In genomic region chr16:176514-177379, GRCh38 we compare ENCODE assay signal across 10 cellular contexts. TPM values are rescaled to one million over a fixed set of nuclear protein-coding genes. Genes with fewer than 3 reads are reported as not detected.
DNase-seq lines count a peak whose midpoint lies in the region; ATAC-seq, FAIRE-seq and TF ChIP-seq lines count a peak whose summit lies in the region.
"Not testable (repeated sequence)": the region's sequence is repeated elsewhere in the genome, so short reads cannot be mapped to it uniquely, and the experiment has no call there.
"Had no signal": no experiment of that assay in that cellular context is flagged by ENCODE, and none has a peak within 500 bp of the region (broad histone marks: within the 10 kb centered on the region; RNA-seq: fewer than 3 reads in every experiment).

Gene HBA1 (plus strand): TSS chr16:176680. CDS start chr16:176717, 37 bp downstream.

- not testable (repeated sequence) for H2BK120ac ChIP-seq in H1 (replicated peaks; ENCODE audit: low read depth, low read length)

- not testable (repeated sequence) for H4K5ac ChIP-seq in H1 (ENCODE audit: insufficient read length, low read depth, low read length)

- not testable (repeated sequence) for H4K91ac ChIP-seq in H1 (replicated peaks; ENCODE audit: insufficient read length, low read length)

- DNase-seq in CD4-positive, alpha-beta memory T cell; activated B cell treated with CpG ODN at 0.5 μM for 24 hours; H1 (ENCODE audit: low read depth in 1 of 2, low spot score in 2 of 2); right atrium auricular region (ENCODE audit: low spot score); mesenteric fat pad (ENCODE audit: low spot score); osteocyte (ENCODE audit: extremely low spot score, unreplicated experiment); tibial nerve (ENCODE audit: low spot score in 2 of 2): not testable (repeated sequence)
- DNase-seq in activated naive CD8-positive, alpha-beta T cell treated with anti-CD3 and anti-CD28 coated beads for 36 hours = peak; percentile 25

- H2AK5ac ChIP-seq in H1 (ENCODE audit: low read depth, low read length) = not testable (repeated sequence)

- not testable (repeated sequence) for H3K14ac ChIP-seq in H1 (ENCODE audit: insufficient read length)

- H3K27ac Mint-ChIP-seq in CD4-positive, alpha-beta memory T cell = peak within 1 kb of the TSS in 1 of 7 donors; percentile 57
- not testable (repeated sequence) for H3K27ac Mint-ChIP-seq in activated B cell treated with CpG ODN at 0.5 μM for 24 hours; activated naive CD8-positive, alpha-beta T cell treated with anti-CD3 and anti-CD28 coated beads for 36 hours; osteocyte (ENCODE audit: unreplicated experiment)

- POLR2A ChIA-PET in CD4-positive, alpha-beta memory T cell (lab: Charles Lee; ENCODE audit: partially characterized antibody); activated B cell treated with CpG ODN at 0.5 μM for 24 hours (lab: Charles Lee): not testable (repeated sequence)
- POLR2A ChIA-PET in H1 (lab: Charles Lee; ENCODE audit: partially characterized antibody) = interaction anchor here (2.3 kb wide), 1 partner anchor 10 kb away, joined by 16 read pairs; the partner anchor contains the start of gene HBM

- not testable (repeated sequence) for H3K9me3 Mint-ChIP-seq in CD4-positive, alpha-beta memory T cell; activated B cell treated with CpG ODN at 0.5 μM for 24 hours; activated naive CD8-positive, alpha-beta T cell treated with anti-CD3 and anti-CD28 coated beads for 36 hours; osteocyte (ENCODE audit: unreplicated experiment)

- TF ChIP-seq CTCF in activated B cell treated with CpG ODN at 0.5 μM for 24 hours (IDR thresholded peaks at IDR 0.05); H1 (IDR thresholded peaks at IDR 0.05; ENCODE audit: control extremely low read depth in 1 of 3, insufficient read depth in 1 of 3, low read depth in 1 of 3, low read length in 3 of 3); right atrium auricular region (IDR thresholded peaks at IDR 0.05); osteocyte (IDR thresholded peaks at IDR 0.05); tibial nerve (IDR thresholded peaks at IDR 0.05): not testable (repeated sequence)

- H3K4me3 ChIP-seq in CD4-positive, alpha-beta memory T cell (ENCODE audit: low read length in 2 of 2); right atrium auricular region; tibial nerve: not testable (repeated sequence)
- peak within 1 kb of the TSS in 1 of 4 experiments; percentile 40; a peak in 1 of 8 replicates for H3K4me3 ChIP-seq in H1 (ENCODE audit: extremely low read depth in 1 of 4, insufficient read depth in 2 of 4, low read depth in 3 of 4, low read length in 4 of 4)

- not testable (repeated sequence) for H2BK15ac ChIP-seq in H1 (ENCODE audit: low read length)

- TF ChIP-seq POLR2A in H1 (IDR thresholded peaks at IDR 0.05; ENCODE audit: control extremely low read depth in 1 of 2, low read depth in 2 of 2, low read length in 2 of 2); tibial nerve (IDR thresholded peaks at IDR 0.05): not testable (repeated sequence)

- H3K4me3 Mint-ChIP-seq in CD4-positive, alpha-beta memory T cell = peak within 1 kb of the TSS in 6 of 8 donors; percentile 17 to 70 (median 42)
- H3K4me3 Mint-ChIP-seq in activated B cell treated with CpG ODN at 0.5 μM for 24 hours (peak within 1 kb of the TSS; percentile 12), osteocyte (ENCODE audit: unreplicated experiment) (peak within 1 kb of the TSS; percentile 45)
- not testable (repeated sequence) for H3K4me3 Mint-ChIP-seq in activated naive CD8-positive, alpha-beta T cell treated with anti-CD3 and anti-CD28 coated beads for 36 hours

- H3K27ac ChIP-seq in CD4-positive, alpha-beta memory T cell (ENCODE audit: low read depth, low read length); H1 (ENCODE audit: low read depth, low read length); right atrium auricular region; tibial nerve: not testable (repeated sequence)

- H3K9me3 ChIP-seq in CD4-positive, alpha-beta memory T cell (ENCODE audit: control insufficient read depth in 1 of 2, low read length in 2 of 2); H1 (ENCODE audit: insufficient read depth in 2 of 2, low read depth in 1 of 2, low read length in 1 of 2); right atrium auricular region; tibial nerve: not testable (repeated sequence)

- not testable (repeated sequence) for H4K8ac ChIP-seq in H1 (ENCODE audit: extremely low read depth, insufficient read depth, low read length)

- not testable (repeated sequence) for H3K36me3 ChIP-seq in CD4-positive, alpha-beta memory T cell (ENCODE audit: insufficient read depth, low read length); H1 (ENCODE audit: control insufficient read depth in 2 of 4, insufficient read depth in 4 of 4, low read length in 3 of 4); right atrium auricular region; tibial nerve

- peaks cover 29 to 36% of the 10 kb centered on the region in 2 donors for H3K27me3 Mint-ChIP-seq in CD4-positive, alpha-beta memory T cell
- peaks cover 30% of the 10 kb centered on the region for H3K27me3 Mint-ChIP-seq in activated B cell treated with CpG ODN at 0.5 μM for 24 hours
- peaks cover 57% of the 10 kb centered on the region for H3K27me3 Mint-ChIP-seq in activated naive CD8-positive, alpha-beta T cell treated with anti-CD3 and anti-CD28 coated beads for 36 hours
- peaks cover 43% of the 10 kb centered on the region for H3K27me3 Mint-ChIP-seq in osteocyte (ENCODE audit: unreplicated experiment)

- H3K4me1 Mint-ChIP-seq in CD4-positive, alpha-beta memory T cell = peaks cover 6 to 32% (median 19%) of the 10 kb centered on the region in 4 donors
- H3K4me1 Mint-ChIP-seq in activated B cell treated with CpG ODN at 0.5 μM for 24 hours = peaks cover 14% of the 10 kb centered on the region
- peaks cover 12% of the 10 kb centered on the region for H3K4me1 Mint-ChIP-seq in activated naive CD8-positive, alpha-beta T cell treated with anti-CD3 and anti-CD28 coated beads for 36 hours
- H3K4me1 Mint-ChIP-seq in osteocyte (ENCODE audit: unreplicated experiment) = peaks cover 12% of the 10 kb centered on the region

- not testable (repeated sequence) for H3K56ac ChIP-seq in H1 (replicated peaks; ENCODE audit: insufficient read length, low read depth, low read length)

- not testable (repeated sequence) for H3K9ac ChIP-seq in H1 (replicated peaks in 1 of 4; ENCODE audit: extremely low read depth in 1 of 4, low read depth in 3 of 4, low read length in 3 of 4)

- not testable (repeated sequence) for H3K23ac ChIP-seq in H1 (ENCODE audit: insufficient read length)

- not testable (repeated sequence) for FAIRE-seq in H1 (lab: Jason Lieb, UNC)

- WGBS in H1 (ENCODE audit: extremely low coverage in 1 of 2, insufficient coverage in 1 of 2, insufficient read length in 1 of 2, insufficient replicate concordance in 2 of 2, low coverage in 1 of 2, low lambda C conversion rate in 2 of 2, missing lambda C conversion rate in 1 of 2), 2 experiments = 5% methylated on average over 21 of the region's 84 CpGs; no CpG with 5 or more reads in 1 of the 2 experiments
- 0 to 3% methylated on average over 1 to 6 of the region's 84 CpGs for WGBS in tibial nerve, 2 donors

- H3K79me2 ChIP-seq in H1 (ENCODE audit: control insufficient read depth in 1 of 2, insufficient read depth in 2 of 2, low read length in 2 of 2) = not testable (repeated sequence)

- ATAC-seq in activated B cell treated with CpG ODN at 0.5 μM for 24 hours (ENCODE audit: low read depth) = peak; percentile 47

- peak within 1 kb of the TSS; percentile 76; the same call in 1 of the 2 replicates for H2BK12ac ChIP-seq in H1 (ENCODE audit: low read depth, low read length)

- not testable (repeated sequence) for H3K23me2 ChIP-seq in H1 (ENCODE audit: low read depth, low read length)

- H3K4me2 ChIP-seq in H1 (ENCODE audit: insufficient read depth in 1 of 2, low read depth in 2 of 2, low read length in 2 of 2) = peak within 1 kb of the TSS in 1 of 2 experiments; percentile 53; a peak in 1 of 4 replicates

- H3K36me3 Mint-ChIP-seq in CD4-positive, alpha-beta memory T cell; activated B cell treated with CpG ODN at 0.5 μM for 24 hours (ENCODE audit: low read depth); activated naive CD8-positive, alpha-beta T cell treated with anti-CD3 and anti-CD28 coated beads for 36 hours; osteocyte (ENCODE audit: unreplicated experiment): not testable (repeated sequence)

- H2AFZ ChIP-seq in H1 (ENCODE audit: low read length) = not testable (repeated sequence)

- not testable (repeated sequence) for H3K79me1 ChIP-seq in H1 (ENCODE audit: low read depth, low read length)

- CTCF ChIA-PET in CD4-positive, alpha-beta memory T cell (lab: Charles Lee; ENCODE audit: partially characterized antibody); activated B cell treated with CpG ODN at 0.5 μM for 24 hours (lab: Charles Lee): not testable (repeated sequence)
- CTCF ChIA-PET in H1 (lab: Charles Lee; ENCODE audit: partially characterized antibody) = interaction anchor here (0.7 to 2.5 kb wide), 4 partner anchors 9 to 111 kb away, joined by 3 to 14 read pairs (median 5); no protein-coding TSS in a partner anchor

- intact Hi-C loops in CD4-positive, alpha-beta memory T cell (cut with micrococcal nuclease); activated B cell treated with CpG ODN at 0.5 μM for 24 hours (cut with micrococcal nuclease): not testable (repeated sequence)

- not testable (repeated sequence) for TF ChIP-seq EP300 in H1 (IDR thresholded peaks at IDR 0.05; ENCODE audit: borderline replicate concordance in 1 of 2, low read depth in 2 of 2, low read length in 2 of 2); tibial nerve (IDR thresholded peaks at IDR 0.05)

- peaks cover 21% of the 10 kb centered on the region for H3K4me1 ChIP-seq in CD4-positive, alpha-beta memory T cell (ENCODE audit: insufficient read depth, low read length)
- not testable (repeated sequence) for H3K4me1 ChIP-seq in H1 (replicated peaks in 1 of 4; ENCODE audit: control insufficient read depth in 3 of 4, insufficient read depth in 4 of 4, low read length in 3 of 4)
- peaks cover 0 to 28% of the 10 kb centered on the region in 2 donors for H3K4me1 ChIP-seq in right atrium auricular region
- peaks cover 0 to 40% (median 15%) of the 10 kb centered on the region in 4 donors for H3K4me1 ChIP-seq in tibial nerve

- not testable (repeated sequence) for H3K4ac ChIP-seq in H1 (replicated peaks; ENCODE audit: insufficient read length, low read depth, low read length)

- not testable (repeated sequence) for H3K18ac ChIP-seq in H1 (ENCODE audit: extremely low read depth, low read length)

- H3K27me3 ChIP-seq in CD4-positive, alpha-beta memory T cell (ENCODE audit: insufficient read depth, low read length) = peaks cover 35% of the 10 kb centered on the region
- peaks cover 56 to 80% (median 72%) of the 10 kb centered on the region in 4 experiments for H3K27me3 ChIP-seq in H1 (replicated peaks in 1 of 4; ENCODE audit: control insufficient read depth in 3 of 4, extremely low read depth in 1 of 4, insufficient read depth in 3 of 4, low read length in 3 of 4)
- H3K27me3 ChIP-seq in right atrium auricular region = peaks cover 3 to 26% of the 10 kb centered on the region in 2 donors
- H3K27me3 ChIP-seq in tibial nerve = peaks cover 0 to 72% of the 10 kb centered on the region in 2 donors

- peaks cover 10 to 19% of the 10 kb centered on the region in 2 experiments for H4K20me1 ChIP-seq in H1 (replicated peaks in 1 of 2; ENCODE audit: control insufficient read depth in 1 of 2, insufficient read depth in 2 of 2, low read length in 2 of 2)

- H2BK20ac ChIP-seq in H1 (ENCODE audit: low read length) = not testable (repeated sequence)

- H2BK5ac ChIP-seq in H1 (ENCODE audit: low read depth, low read length) = not testable (repeated sequence)

- TF ChIP-seq RAD21 in H1 (IDR thresholded peaks at IDR 0.05 in 1 of 2, conservative IDR thresholded peaks at IDR 0.05 in 1 of 2; ENCODE audit: low read depth in 2 of 2, low read length in 2 of 2) = not testable (repeated sequence)

RNA-seq across cellular contexts. Expression of gene HBA1, which starts in this region (rescaled TPM):
- total RNA-seq in CD4-positive, alpha-beta memory T cell = under 1 TPM in 1 of 2 experiments, not detected in 1; 0.76 TPM
- polyA plus RNA-seq in CD4-positive, alpha-beta memory T cell = not detected
- 109 and 111 TPM in 2 replicates for total RNA-seq in activated B cell treated with CpG ODN at 0.5 μM for 24 hours
- total RNA-seq in activated naive CD8-positive, alpha-beta T cell treated with anti-CD3 and anti-CD28 coated beads for 36 hours = not detected
- total RNA-seq in H1 (2021; fragmentation: NEBNext Ultra II Directional; extraction: Animal tissue kit (Norgen Biotek cat#: 25700)) = 1.1 and 2.3 TPM in 2 replicates
- polyA plus RNA-seq in H1 (2011; rRNA removed) = 2.3 and 8.6 TPM in 2 replicates
- 2.0 TPM for polyA plus RNA-seq in H1 (2011; cell fraction: cytosol; rRNA removed)
- polyA plus RNA-seq in H1 (2011; cell fraction: nucleus; rRNA removed) = 1.6 TPM
- polyA plus RNA-seq in H1 (2012, experiment 1 of 2) = 1.2 to 1.6 TPM (median 1.4 TPM) in 3 of 4 replicates, not detected in the other
- 4.5 TPM for polyA plus RNA-seq in H1 (2012, experiment 2 of 2)
- polyA plus RNA-seq in H1 (2013, experiment 1 of 2) = 2.9 TPM
- polyA plus RNA-seq in H1 (2013, experiment 2 of 2) = 3.2 TPM
- not detected in 2 replicates for polyA minus RNA-seq in H1 (2011; rRNA and poly(A)+ RNA removed)
- polyA minus RNA-seq in H1 (2011; cell fraction: cytosol; rRNA and poly(A)+ RNA removed) = 10.6 TPM
- not detected for polyA minus RNA-seq in H1 (2011; cell fraction: nucleus; rRNA and poly(A)+ RNA removed)
- total RNA-seq in right atrium auricular region = 1,000 to 10,000 TPM; 1,094 to 1,137 TPM
- total RNA-seq in mesenteric fat pad = 275 TPM
- not detected in 2 replicates for total RNA-seq in osteocyte
- 100 to 1,000 TPM in 1 of 4 donors, 10 to 100 TPM in 2, not detected in 1; 48.4 to 135 (median 81.6) TPM for total RNA-seq in tibial nerve
- total RNA-seq: osteoblast had no signal
- polyA plus RNA-seq: AG04450 had no signal

Comparison
In these comparisons a context has a peak if more than half of its experiments do, and no peak if none do; other contexts are left out.
1. RNA of gene HBA1 (total RNA-seq): 109 to 111 TPM in activated B cell treated with CpG ODN at 0.5 μM for 24 hours; 1.1 to 2.3 TPM in H1, 0.76 TPM in CD4-positive, alpha-beta memory T cell, not detected in activated naive CD8-positive, alpha-beta T cell treated with anti-CD3 and anti-CD28 coated beads for 36 hours and not detected in osteocyte; every median in the first group is over 10 times any median in the second.
2. Peak in DNase-seq in activated naive CD8-positive, alpha-beta T cell treated with anti-CD3 and anti-CD28 coated beads for 36 hours; RNA of the gene not detected or under 1 TPM.